14 cellular contexts compared by ENCODE assay signal in the genomic region with DNA sequence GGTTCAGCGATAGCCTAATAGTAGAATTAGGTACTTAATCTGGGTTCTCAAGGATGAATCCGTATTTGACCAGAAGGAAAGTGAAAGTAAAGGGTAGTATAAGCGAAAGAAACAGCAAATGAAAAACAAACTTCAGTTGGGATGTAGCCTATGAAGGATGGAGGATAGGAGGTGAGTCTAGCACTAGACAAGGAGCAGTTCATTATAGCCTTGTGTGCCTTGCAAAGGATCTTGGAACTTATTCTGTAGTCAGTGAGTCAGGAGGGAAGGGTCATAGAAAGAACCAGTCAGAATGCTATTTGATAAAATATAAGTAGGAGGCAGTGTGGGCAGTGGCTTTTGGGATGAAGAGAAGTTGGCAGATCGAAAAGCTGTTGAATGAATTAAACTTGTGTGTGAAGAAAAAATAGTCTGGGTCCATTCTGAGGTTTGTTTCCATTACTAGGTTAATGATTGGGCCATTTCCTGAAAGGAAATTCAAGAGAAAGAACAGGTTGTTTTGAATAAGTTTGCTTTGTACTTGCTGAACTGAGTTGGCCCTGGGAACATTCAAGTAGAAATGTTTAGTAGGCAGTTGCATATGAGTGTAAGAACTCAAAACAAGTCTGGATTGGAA. TPM values are rescaled to one million over a fixed set of nuclear protein-coding genes. Genes with fewer than 3 reads are reported as not detected.
DNase-seq lines count a peak whose midpoint lies in the region; ATAC-seq and TF ChIP-seq lines count a peak whose summit lies in the region.
"Had no signal": no experiment of that assay in that cellular context is flagged by ENCODE, and none has a peak within 500 bp of the region (broad histone marks: within the 10 kb centered on the region; RNA-seq: fewer than 3 reads in every experiment).

No MANE protein-coding gene starts in this region.

- peaks cover 10 to 22% (median 19%) of the 10 kb centered on the region in 10 experiments for H3K4me1 ChIP-seq in BLaER1 treated with 17β-estradiol and CSF1 and Interleukin-3, amounts not matched to agents 10 nM and 100 nM

- DNase-seq in GM12864 (ENCODE audit: low read depth), result no peak
- peak; percentile 77 to 93 for DNase-seq in lung microvascular endothelial cell (ENCODE audit: low read depth in 2 of 2)
- DNase-seq in pons (ENCODE audit: low spot score), result no peak
- no peak for DNase-seq in NCI-H510A (lab: John Stamatoyannopoulos, UW)
- DNase-seq: aorta; DMS 273 treated with DMSO at 0.1 percent for 48 hours; nucleus accumbens; PC-9; stimulated activated CD4-positive, alpha-beta T cell treated with anti-CD3 and anti-CD28 coated beads, Interleukin-4, amount 100 ng/mL, for 4 hours had no signal

- H3K27me3 Mint-ChIP-seq in activated naive CD8-positive, alpha-beta T cell, result no peaks in the 10 kb centered on the region

- H3K27ac Mint-ChIP-seq in activated naive CD8-positive, alpha-beta T cell, result peak overlapping the region; percentile 93

- no peak overlapping the region; a peak in 2 of 22 replicates for H3K27ac ChIP-seq in BLaER1 treated with 17β-estradiol and CSF1 and Interleukin-3, amounts not matched to agents 10 nM and 100 nM
- H3K27ac ChIP-seq: PC-9 had no signal

- no peak for TF ChIP-seq CTCF in GM12864 (IDR thresholded peaks at IDR 0.05; ENCODE audit: low read depth, low read length, missing control alignments)

- H3K4me2 ChIP-seq in BLaER1 treated with 17β-estradiol and CSF1 and Interleukin-3, amounts not matched to agents 10 nM and 100 nM, result peak overlapping the region; percentile 20 to 65 (median 55); a peak in 21 of 22 replicates
- H3K4me2 ChIP-seq: PC-9 had no signal

- H3K4me3 Mint-ChIP-seq in activated naive CD8-positive, alpha-beta T cell, result peak overlapping the region; percentile 49

- peaks cover 27% of the 10 kb centered on the region for H3K36me3 Mint-ChIP-seq in activated naive CD8-positive, alpha-beta T cell

- peaks cover 0 to 24% (median 13%) of the 10 kb centered on the region in 11 experiments; a peak in 16 of 22 replicates for H3K9me3 ChIP-seq in BLaER1 treated with 17β-estradiol and CSF1 and Interleukin-3, amounts not matched to agents 10 nM and 100 nM (replicated peaks in 1 of 11)

- H3K36me3 ChIP-seq in BLaER1 treated with 17β-estradiol and CSF1 and Interleukin-3, amounts not matched to agents 10 nM and 100 nM, result peaks cover 44 to 95% (median 62%) of the 10 kb centered on the region in 11 experiments

- no peak overlapping the region for H3K9ac ChIP-seq in BLaER1 treated with 17β-estradiol and CSF1 and Interleukin-3, amounts not matched to agents 10 nM and 100 nM

- no peaks in the 10 kb centered on the region for H3K9me3 Mint-ChIP-seq in activated naive CD8-positive, alpha-beta T cell (ENCODE audit: low read depth)

- H4K20me1 ChIP-seq in BLaER1 treated with 17β-estradiol and CSF1 and Interleukin-3, amounts not matched to agents 10 nM and 100 nM, result peaks cover 0 to 96% (median 0%) of the 10 kb centered on the region in 11 experiments; a peak in 6 of 22 replicates

- no peak for ATAC-seq in HG03135 (IDR thresholded peaks at IDR 0.05; ENCODE audit: unreplicated experiment)
- no peak for ATAC-seq in GM19455 (IDR thresholded peaks at IDR 0.05; ENCODE audit: unreplicated experiment)
- ATAC-seq: esophagus mucosa had no signal

- H3K4me1 Mint-ChIP-seq in activated naive CD8-positive, alpha-beta T cell (ENCODE audit: low read depth), result peaks cover 56% of the 10 kb centered on the region

- H3K4me3 ChIP-seq in BLaER1 treated with 17β-estradiol and CSF1 and Interleukin-3, amounts not matched to agents 10 nM and 100 nM, result no peak overlapping the region
- H3K4me3 ChIP-seq in GM12864 (ENCODE audit: low read depth, low read length), result peak overlapping the region; percentile 22; the same call in 1 of the 2 replicates
- H3K4me3 ChIP-seq: PC-9 had no signal

- no peaks in the 10 kb centered on the region for H3K27me3 ChIP-seq in BLaER1 treated with 17β-estradiol and CSF1 and Interleukin-3, amounts not matched to agents 10 nM and 100 nM

RNA-seq across cellular contexts. Expression of a gene that starts 48.5 kb away (rescaled TPM):
- 11.1 and 35.5 TPM in 2 replicates for total RNA-seq in lung microvascular endothelial cell

Comparison
In these comparisons a context has a peak if more than half of its experiments do, and no peak if none do; other contexts are left out.
1. DNase-seq: peak in lung microvascular endothelial cell (2 of 2); none in GM12864 (single experiment), pons (single experiment) and NCI-H510A (single experiment).